ENCODE assay signal across 7 cellular contexts in genomic region chr2:191020221-191020741, GRCh38. TPM values are rescaled to one million over a fixed set of nuclear protein-coding genes. Genes with fewer than 3 reads are reported as not detected.
DNase-seq lines count a peak whose midpoint lies in the region; ATAC-seq and TF ChIP-seq lines count a peak whose summit lies in the region.

No MANE protein-coding gene starts in this region.

- peak; percentile 78 for ATAC-seq in GM18502 (IDR thresholded peaks at IDR 0.05; ENCODE audit: poor library complexity, unreplicated experiment)
- peak; percentile 60 for ATAC-seq in HG02938 (IDR thresholded peaks at IDR 0.05; ENCODE audit: unreplicated experiment)
- ATAC-seq in T-helper 17 cell, result peak; percentile 77

- H3K27me3 Mint-ChIP-seq in T-helper 17 cell, result no peaks in the 10 kb centered on the region

- TF ChIP-seq CTCF in ascending aorta (IDR thresholded peaks at IDR 0.05), result peak; percentile 9 to 47 (median 18)

- H3K4me3 Mint-ChIP-seq in T-helper 17 cell, result no peak overlapping the region

- peak overlapping the region; percentile 77 to 85 for H3K4me3 ChIP-seq in ascending aorta

- H3K27ac Mint-ChIP-seq in T-helper 17 cell, result no peak overlapping the region

- intact Hi-C loops in ascending aorta (cut with DNase I), result loop anchor here (2.0 to 5.0 kb wide), 3 partner anchors 139 to 657 kb away; partner anchors contain the start of genes GLS, NAB1 and NABP1

- peak overlapping the region; percentile 92 to 93 for H3K27ac ChIP-seq in ascending aorta

- no peaks in the 10 kb centered on the region for H3K36me3 Mint-ChIP-seq in T-helper 17 cell (ENCODE audit: low read depth)

- H3K4me1 ChIP-seq in ascending aorta, result peaks cover 0 to 4% of the 10 kb centered on the region in 2 donors

- no peaks in the 10 kb centered on the region for H3K27me3 ChIP-seq in ascending aorta

- DNase-seq in NCI-H1694 treated with DMSO at 0.1 percent for 48 hours (lab: John Stamatoyannopoulos, UW) (peak; percentile 95), T-helper 17 cell (peak; percentile 90 to 94 (median 90)), ascending aorta (ENCODE audit: low spot score in 2 of 2) (peak; percentile 73 to 96), hepatic stellate cell (ENCODE audit: low spot score) (peak; percentile 96), renal cortical epithelial cell (ENCODE audit: low read depth) (peak; percentile 89)

- H3K4me1 Mint-ChIP-seq in T-helper 17 cell, result peaks cover 14% of the 10 kb centered on the region

- H3K9me3 ChIP-seq in T-helper 17 cell (ENCODE audit: control insufficient read depth, low read length, poor library complexity, severe bottlenecking), result no peaks in the 10 kb centered on the region
- H3K9me3 ChIP-seq in ascending aorta, result no peaks in the 10 kb centered on the region

- H3K36me3 ChIP-seq in ascending aorta, result no peaks in the 10 kb centered on the region

RNA-seq across cellular contexts. Expression of gene STAT1, which starts 6.3 kb away (rescaled TPM):
- total RNA-seq in T-helper 17 cell, result 10 to 100 TPM; 80.7 to 86.4 TPM
- total RNA-seq in ascending aorta, result 13.0 TPM
- total RNA-seq in renal cortical epithelial cell, result 149 and 189 TPM in 2 replicates

Comparison
In these comparisons a context has a peak if more than half of its experiments do, and no peak if none do; other contexts are left out.
1. Peak in every context shown above with its lines: DNase-seq, ATAC-seq, H3K4me3 ChIP-seq and H3K27ac ChIP-seq.